In genomic region chr21:28884976-28885852, GRCh38 we compare ENCODE assay signal across 1 cellular context.
A peak's percentile ranks its signal among the peaks of the same experiment; 100 is the strongest.
TF ChIP-seq lines count a peak whose summit lies in the region.

No MANE protein-coding gene starts in this region.

TF ChIP-seq in GM12878, 131 proteins besides CTCF, POLR2A, EP300 and RAD21 (continued from another document and continues in another):
- TF ChIP-seq E2F8 (IDR thresholded peaks at IDR 0.05; ENCODE audit: low read depth, partially characterized antibody) (no peak), REST (IDR thresholded peaks at IDR 0.05; ENCODE audit: low read depth, low read length) (no peak), DPF2 (IDR thresholded peaks at IDR 0.05) (peak; percentile 91), EGR1 (IDR thresholded peaks at IDR 0.05; ENCODE audit: borderline replicate concordance in 1 of 2, low read depth in 2 of 2, low read length in 2 of 2) (no peak), PAX5 (IDR thresholded peaks at IDR 0.05; ENCODE audit: borderline replicate concordance, low read depth, low read length) (0 out of 2 replicates have a peak, but pooled peaks have one; percentile 33), NKRF (conservative IDR thresholded peaks at IDR 0.05) (no peak), NFIC (IDR thresholded peaks at IDR 0.05; ENCODE audit: low read depth, low read length) (no peak), HDGF (IDR thresholded peaks at IDR 0.05) (peak; percentile 91; the same call in 1 of the 2 replicates), ZNF274 (IDR thresholded peaks at IDR 0.05; ENCODE audit: insufficient read depth, insufficient read length) (no peak), EZH2 (IDR thresholded peaks at IDR 0.05; ENCODE audit: borderline replicate concordance, control insufficient read depth, low read depth, low read length) (no peak), ASH2L (IDR thresholded peaks at IDR 0.05; ENCODE audit: borderline replicate concordance, low read depth) (peak; percentile 39; the same call in 1 of the 2 replicates), NRF1 (conservative IDR thresholded peaks at IDR 0.05; ENCODE audit: low read depth, low read length) (peak; percentile 100), RCOR1 (conservative IDR thresholded peaks at IDR 0.05; ENCODE audit: low read depth, low read length) (no peak), ZNF217 (IDR thresholded peaks at IDR 0.05) (no peak), TCF12 (IDR thresholded peaks at IDR 0.05; ENCODE audit: low read depth, low read length) (no peak), IRF3 (IDR thresholded peaks at IDR 0.05) (no peak; the same call in 1 of the 2 replicates), CREB1 (IDR thresholded peaks at IDR 0.05; ENCODE audit: low read depth) (peak; percentile 75; the same call in 1 of the 2 replicates), MYB (IDR thresholded peaks at IDR 0.05; ENCODE audit: borderline replicate concordance, low read depth, low read length) (no peak), HDAC2 (IDR thresholded peaks at IDR 0.05) (no peak), BCL11A (IDR thresholded peaks at IDR 0.05; ENCODE audit: low read depth, low read length) (no peak), SRF (IDR thresholded peaks at IDR 0.05; ENCODE audit: low read depth in 2 of 2, low read length in 2 of 2) (no peak), SP1 (IDR thresholded peaks at IDR 0.05; ENCODE audit: low read depth, low read length) (no peak), TCF7 (IDR thresholded peaks at IDR 0.05; ENCODE audit: borderline replicate concordance) (no peak), RELB (IDR thresholded peaks at IDR 0.05; ENCODE audit: low read depth) (peak; percentile 16; the same call in 1 of the 2 replicates), TARDBP (IDR thresholded peaks at IDR 0.05; ENCODE audit: borderline replicate concordance) (peak; percentile 80; the same call in 1 of the 2 replicates), GATAD2B (conservative IDR thresholded peaks at IDR 0.05; ENCODE audit: low read depth) (no peak; the same call in 1 of the 2 replicates), ZBTB33 (IDR thresholded peaks at IDR 0.05) (no peak), MYC (IDR thresholded peaks at IDR 0.05; ENCODE audit: insufficient read depth, insufficient read length, insufficient replicate concordance, low read length, severe bottlenecking) (peak; percentile 87), BRCA1 (IDR thresholded peaks at IDR 0.05; ENCODE audit: low read depth, low read length) (no peak), RFX5 (IDR thresholded peaks at IDR 0.05; ENCODE audit: low read depth, low read length) (no peak), RUNX3 (IDR thresholded peaks at IDR 0.05; ENCODE audit: low read length) (peak; percentile 58), RBBP5 (conservative IDR thresholded peaks at IDR 0.05) (no peak), YBX1 (IDR thresholded peaks at IDR 0.05) (no peak), MTA3 (IDR thresholded peaks at IDR 0.05; ENCODE audit: borderline replicate concordance, low read length) (no peak), STAT1 (conservative IDR thresholded peaks at IDR 0.05) (no peak), SUZ12 (IDR thresholded peaks at IDR 0.05; ENCODE audit: unreplicated experiment) (no peak), RB1 (IDR thresholded peaks at IDR 0.05; ENCODE audit: borderline replicate concordance) (no peak; the same call in 1 of the 2 replicates), KAT2A (conservative IDR thresholded peaks at IDR 0.05; ENCODE audit: control insufficient read depth, low read depth, low read length) (no peak), ESRRA (IDR thresholded peaks at IDR 0.05; ENCODE audit: low read length) (no peak), ZNF24 (IDR thresholded peaks at IDR 0.05) (no peak; the same call in 1 of the 2 replicates), ATF7 (IDR thresholded peaks at IDR 0.05; ENCODE audit: low read depth) (no peak)
- TF ChIP-seq, protein P1, sequence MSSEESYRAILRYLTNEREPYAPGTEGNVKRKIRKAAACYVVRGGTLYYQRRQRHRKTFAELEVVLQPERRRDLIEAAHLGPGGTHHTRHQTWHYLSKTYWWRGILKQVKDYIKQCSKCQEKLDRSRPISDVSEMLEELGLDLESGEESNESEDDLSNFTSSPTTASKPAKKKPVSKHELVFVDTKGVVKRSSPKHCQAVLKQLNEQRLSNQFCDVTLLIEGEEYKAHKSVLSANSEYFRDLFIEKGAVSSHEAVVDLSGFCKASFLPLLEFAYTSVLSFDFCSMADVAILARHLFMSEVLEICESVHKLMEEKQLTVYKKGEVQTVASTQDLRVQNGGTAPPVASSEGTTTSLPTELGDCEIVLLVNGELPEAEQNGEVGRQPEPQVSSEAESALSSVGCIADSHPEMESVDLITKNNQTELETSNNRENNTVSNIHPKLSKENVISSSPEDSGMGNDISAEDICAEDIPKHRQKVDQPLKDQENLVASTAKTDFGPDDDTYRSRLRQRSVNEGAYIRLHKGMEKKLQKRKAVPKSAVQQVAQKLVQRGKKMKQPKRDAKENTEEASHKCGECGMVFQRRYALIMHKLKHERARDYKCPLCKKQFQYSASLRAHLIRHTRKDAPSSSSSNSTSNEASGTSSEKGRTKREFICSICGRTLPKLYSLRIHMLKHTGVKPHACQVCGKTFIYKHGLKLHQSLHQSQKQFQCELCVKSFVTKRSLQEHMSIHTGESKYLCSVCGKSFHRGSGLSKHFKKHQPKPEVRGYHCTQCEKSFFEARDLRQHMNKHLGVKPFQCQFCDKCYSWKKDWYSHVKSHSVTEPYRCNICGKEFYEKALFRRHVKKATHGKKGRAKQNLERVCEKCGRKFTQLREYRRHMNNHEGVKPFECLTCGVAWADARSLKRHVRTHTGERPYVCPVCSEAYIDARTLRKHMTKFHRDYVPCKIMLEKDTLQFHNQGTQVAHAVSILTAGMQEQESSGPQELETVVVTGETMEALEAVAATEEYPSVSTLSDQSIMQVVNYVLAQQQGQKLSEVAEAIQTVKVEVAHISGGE (CRISPR knock-in tag; IDR thresholded peaks at IDR 0.05), result no peak
- TF ChIP-seq, protein P2, sequence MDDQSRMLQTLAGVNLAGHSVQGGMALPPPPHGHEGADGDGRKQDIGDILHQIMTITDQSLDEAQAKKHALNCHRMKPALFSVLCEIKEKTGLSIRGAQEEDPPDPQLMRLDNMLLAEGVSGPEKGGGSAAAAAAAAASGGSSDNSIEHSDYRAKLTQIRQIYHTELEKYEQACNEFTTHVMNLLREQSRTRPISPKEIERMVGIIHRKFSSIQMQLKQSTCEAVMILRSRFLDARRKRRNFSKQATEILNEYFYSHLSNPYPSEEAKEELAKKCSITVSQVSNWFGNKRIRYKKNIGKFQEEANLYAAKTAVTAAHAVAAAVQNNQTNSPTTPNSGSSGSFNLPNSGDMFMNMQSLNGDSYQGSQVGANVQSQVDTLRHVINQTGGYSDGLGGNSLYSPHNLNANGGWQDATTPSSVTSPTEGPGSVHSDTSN (IDR thresholded peaks at IDR 0.05; ENCODE audit: insufficient replicate concordance, low read depth, low read length), result peak; percentile 95
- TF ChIP-seq, protein P3, sequence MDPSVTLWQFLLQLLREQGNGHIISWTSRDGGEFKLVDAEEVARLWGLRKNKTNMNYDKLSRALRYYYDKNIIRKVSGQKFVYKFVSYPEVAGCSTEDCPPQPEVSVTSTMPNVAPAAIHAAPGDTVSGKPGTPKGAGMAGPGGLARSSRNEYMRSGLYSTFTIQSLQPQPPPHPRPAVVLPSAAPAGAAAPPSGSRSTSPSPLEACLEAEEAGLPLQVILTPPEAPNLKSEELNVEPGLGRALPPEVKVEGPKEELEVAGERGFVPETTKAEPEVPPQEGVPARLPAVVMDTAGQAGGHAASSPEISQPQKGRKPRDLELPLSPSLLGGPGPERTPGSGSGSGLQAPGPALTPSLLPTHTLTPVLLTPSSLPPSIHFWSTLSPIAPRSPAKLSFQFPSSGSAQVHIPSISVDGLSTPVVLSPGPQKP (IDR thresholded peaks at IDR 0.05; ENCODE audit: low read depth, low read length), result 0 out of 2 replicates have a peak, but pooled peaks have one; percentile 21
- TF ChIP-seq, protein P4, sequence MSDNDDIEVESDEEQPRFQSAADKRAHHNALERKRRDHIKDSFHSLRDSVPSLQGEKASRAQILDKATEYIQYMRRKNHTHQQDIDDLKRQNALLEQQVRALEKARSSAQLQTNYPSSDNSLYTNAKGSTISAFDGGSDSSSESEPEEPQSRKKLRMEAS (IDR thresholded peaks at IDR 0.05; ENCODE audit: low read depth, low read length), result peak; percentile 100
